Comparison of ENCODE assay signal across 9 cellular contexts in genomic region chr14:29016050-29016900, GRCh38.
DNase-seq lines count a peak whose midpoint lies in the region; ATAC-seq and TF ChIP-seq lines count a peak whose summit lies in the region.
"Had no signal": no experiment of that assay in that cellular context is flagged by ENCODE, and none has a peak within 500 bp of the region (broad histone marks: within the 10 kb centered on the region; RNA-seq: fewer than 3 reads in every experiment).

No MANE protein-coding gene starts in this region.

- no peaks in the 10 kb centered on the region for H4K20me1 ChIP-seq in neural progenitor cell (ENCODE audit: low read depth)

- peaks cover 4% of the 10 kb centered on the region for H3K27me3 Mint-ChIP-seq in neural progenitor cell (ENCODE audit: insufficient read depth, low read depth)
- H3K27me3 Mint-ChIP-seq: IgD-negative memory B cell had no signal

- no peak overlapping the region for H3K4me3 ChIP-seq in dorsolateral prefrontal cortex
- no peak overlapping the region for H3K4me3 ChIP-seq in neural progenitor cell

- H3K27ac ChIP-seq in C4-2B (no peak overlapping the region), dorsolateral prefrontal cortex (no peak overlapping the region), neural progenitor cell (no peak overlapping the region)

- peaks cover 18% of the 10 kb centered on the region for H3F3A ChIP-seq in neural progenitor cell (ENCODE audit: low read depth)

- no peak overlapping the region for H3K27ac Mint-ChIP-seq in neural progenitor cell

- intact Hi-C loops in dorsolateral prefrontal cortex (cut with DNase I): no loop called here

- no peak overlapping the region for H3K4me2 ChIP-seq in neural progenitor cell

- DNase-seq in NCI-H524 treated with DMSO at 0.1 percent for 48 hours (lab: John Stamatoyannopoulos, UW): peak; percentile 65
- DNase-seq in dorsolateral prefrontal cortex: peak in 1 of 10 donors; percentile 33
- DNase-seq in neural progenitor cell (ENCODE audit: low spot score): peak; percentile 66
- no peak for DNase-seq in activated gamma-delta T cell (lab: John Stamatoyannopoulos, UW)

- no peaks in the 10 kb centered on the region for H3K4me1 Mint-ChIP-seq in neural progenitor cell
- H3K4me1 Mint-ChIP-seq: IgD-negative memory B cell had no signal

- peak; percentile 84 for TF ChIP-seq CTCF in C4-2B (conservative IDR thresholded peaks at IDR 0.05)
- TF ChIP-seq CTCF in dorsolateral prefrontal cortex (IDR thresholded peaks at IDR 0.05 in 54 of 56, conservative IDR thresholded peaks at IDR 0.05 in 2 of 56; ENCODE audit: low read depth in 1 of 56, partially characterized antibody in 56 of 56): peak in 48 of 56 donors; percentile 7 to 49 (median 34)
- TF ChIP-seq CTCF in neural progenitor cell (IDR thresholded peaks at IDR 0.05): peak; percentile 75

- ATAC-seq in GM19395 (IDR thresholded peaks at IDR 0.05; ENCODE audit: unreplicated experiment): peak; percentile 60
- no peak for ATAC-seq in activated CD4-positive, CD25-positive, alpha-beta regulatory T cell treated with anti-CD3 and anti-CD28 coated beads, Interleukin-2, amount 50 U/mL, for 24 hours
- no peak for ATAC-seq in HG03135 (IDR thresholded peaks at IDR 0.05; ENCODE audit: unreplicated experiment)

- H2AFZ ChIP-seq in neural progenitor cell (replicated peaks): no peak overlapping the region

- H3K79me2 ChIP-seq in neural progenitor cell (ENCODE audit: low read depth): no peaks in the 10 kb centered on the region

- no peaks in the 10 kb centered on the region for H3K4me1 ChIP-seq in neural progenitor cell

- H3K4me3 Mint-ChIP-seq in neural progenitor cell: no peak overlapping the region
- H3K4me3 Mint-ChIP-seq: IgD-negative memory B cell had no signal

- no peaks in the 10 kb centered on the region for H3K36me3 Mint-ChIP-seq in neural progenitor cell
- H3K36me3 Mint-ChIP-seq: IgD-negative memory B cell had no signal

- no peaks in the 10 kb centered on the region for H3K36me3 ChIP-seq in neural progenitor cell

- peaks cover 4% of the 10 kb centered on the region for H3K9me3 ChIP-seq in neural progenitor cell (ENCODE audit: low read depth)

- H3K27me3 ChIP-seq in dorsolateral prefrontal cortex (no peaks in the 10 kb centered on the region), neural progenitor cell (no peaks in the 10 kb centered on the region)

- no peaks in the 10 kb centered on the region for H3K9me3 Mint-ChIP-seq in neural progenitor cell

- no peak overlapping the region for H3K9ac ChIP-seq in neural progenitor cell

Comparison
In these comparisons a context has a peak if more than half of its experiments do, and no peak if none do; other contexts are left out.
1. CTCF ChIP-seq: peak in every context shown above with its lines; median percentile 84 in C4-2B; 75 in neural progenitor cell; 34 in dorsolateral prefrontal cortex.